In the genomic region with DNA sequence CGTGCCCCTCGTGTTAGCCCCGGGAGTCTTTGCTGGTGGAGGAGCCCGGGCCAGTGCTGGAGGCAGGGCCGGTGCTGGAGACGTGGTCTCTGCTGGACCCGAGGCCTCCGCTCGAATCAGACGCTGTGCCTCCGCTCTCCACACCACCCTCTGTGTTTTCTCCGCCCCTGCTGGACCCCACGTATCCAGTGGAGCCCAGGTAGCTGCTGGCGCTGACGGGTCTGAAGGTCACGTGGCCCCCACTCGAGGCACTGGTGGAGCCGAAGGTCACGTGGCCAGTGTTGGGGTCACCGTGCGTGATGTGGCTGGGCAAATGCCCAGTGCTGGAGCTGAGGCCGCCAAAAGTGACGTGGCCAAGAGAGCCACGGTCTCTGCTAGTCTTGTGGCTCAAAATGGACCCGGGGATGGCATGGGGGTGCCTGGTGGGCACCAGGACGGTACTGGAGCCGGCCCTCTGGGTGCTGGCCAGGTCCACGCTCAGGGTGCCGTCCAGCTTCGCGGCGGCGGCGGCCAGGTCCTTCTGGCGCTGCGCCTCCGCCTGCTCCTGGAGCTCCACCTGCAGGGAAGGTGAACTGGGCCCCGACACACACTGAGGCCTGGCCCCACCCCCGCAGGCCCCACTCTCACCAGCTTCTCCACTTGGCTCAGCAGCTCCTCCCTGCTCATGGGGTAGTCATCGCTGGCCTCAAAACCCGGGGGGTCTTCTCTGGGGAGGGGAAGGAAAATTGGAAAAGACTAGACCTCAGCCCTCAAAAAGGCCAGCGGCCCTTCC, we compare ENCODE assay signal across 1 cellular context.
TF ChIP-seq lines count a peak whose summit lies in the region.

No MANE protein-coding gene starts in this region.

TF ChIP-seq in HepG2, 621 proteins besides CTCF, POLR2A, EP300 and RAD21 (continued from another document):
- TF ChIP-seq NR2F1 (CRISPR knock-in tag; IDR thresholded peaks at IDR 0.05) (no peak), CCAR2 (optimal IDR thresholded peaks at IDR 0.05; ENCODE audit: low read depth, low read length) (no peak), SATB2 (CRISPR knock-in tag; IDR thresholded peaks at IDR 0.05) (no peak), JUN (CRISPR knock-in tag; IDR thresholded peaks at IDR 0.05) (no peak), FOXA1 (IDR thresholded peaks at IDR 0.05) (no peak), FOXA1 (CRISPR knock-in tag; IDR thresholded peaks at IDR 0.05) (no peak), ZNF33B (CRISPR knock-in tag; IDR thresholded peaks at IDR 0.05) (no peak), ZSCAN31 (CRISPR knock-in tag; IDR thresholded peaks at IDR 0.05; ENCODE audit: low read depth) (no peak), ZBTB7A (CRISPR knock-in tag; IDR thresholded peaks at IDR 0.05) (no peak), POGK (CRISPR knock-in tag; conservative IDR thresholded peaks at IDR 0.05) (no peak), ZNF180 (CRISPR knock-in tag; IDR thresholded peaks at IDR 0.05; ENCODE audit: borderline replicate concordance, low read depth) (no peak), GMEB1 (CRISPR knock-in tag; IDR thresholded peaks at IDR 0.05; ENCODE audit: borderline replicate concordance) (no peak), MNT (IDR thresholded peaks at IDR 0.05) (peak; percentile 42; the same call in 1 of the 2 replicates)
- TF ChIP-seq, protein P1, sequence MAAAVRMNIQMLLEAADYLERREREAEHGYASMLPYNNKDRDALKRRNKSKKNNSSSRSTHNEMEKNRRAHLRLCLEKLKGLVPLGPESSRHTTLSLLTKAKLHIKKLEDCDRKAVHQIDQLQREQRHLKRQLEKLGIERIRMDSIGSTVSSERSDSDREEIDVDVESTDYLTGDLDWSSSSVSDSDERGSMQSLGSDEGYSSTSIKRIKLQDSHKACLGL (CRISPR knock-in tag; IDR thresholded peaks at IDR 0.05) = no peak
